Comparison of ENCODE assay signal across 26 cellular contexts in the genomic region with DNA sequence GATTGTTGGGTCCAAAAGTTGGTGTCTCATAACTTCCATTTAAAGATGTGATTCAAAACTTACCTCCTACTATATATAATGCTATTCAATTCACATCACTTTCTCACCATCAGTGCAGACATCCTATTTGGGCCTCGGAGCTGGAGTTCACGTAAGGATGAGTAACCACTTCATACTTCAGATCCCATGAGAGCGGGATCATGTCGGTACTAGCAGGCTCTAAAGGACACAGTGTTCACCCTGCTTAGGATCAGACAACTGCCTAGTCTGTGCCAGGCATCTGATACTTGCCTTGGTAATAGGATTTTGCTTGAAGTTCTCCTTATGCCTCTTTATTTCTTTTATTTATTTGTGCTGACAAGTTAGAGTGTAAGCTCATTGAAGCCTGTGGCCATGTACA. TPM values are rescaled to one million over a fixed set of nuclear protein-coding genes. Genes with fewer than 3 reads are reported as not detected.
"Had no signal": no experiment of that assay in that cellular context is flagged by ENCODE, and none has a peak within 500 bp of the region (broad histone marks: within the 10 kb centered on the region; RNA-seq: fewer than 3 reads in every experiment).

No MANE protein-coding gene starts in this region.

- H3K27me3 ChIP-seq: colonic mucosa, foreskin keratinocyte, left lung, pancreas, sigmoid colon, suprapubic skin, thyroid gland, upper lobe of left lung, uterus had no signal

- H3K36me3 ChIP-seq: colonic mucosa, left lung, pancreas, prostate gland, sigmoid colon, suprapubic skin, thyroid gland, upper lobe of left lung, uterus had no signal

- H3K4me1 ChIP-seq: colonic mucosa, foreskin keratinocyte, left lung, pancreas, prostate gland, sigmoid colon, suprapubic skin, thyroid gland, upper lobe of left lung, uterus had no signal

- DNase-seq: colonic mucosa; dermis blood vessel endothelial cell; effector CD4-positive, alpha-beta T cell; endodermal cell; erythroblast; foreskin keratinocyte; head of caudate nucleus; islet precursor cell; left lung; mesenchymal stem cell; midbrain; naive B cell; occipital lobe; pancreas; retina; sigmoid colon; small intestine; stimulated activated CD4-positive, alpha-beta T cell treated with anti-CD3 and anti-CD28 coated beads, Interleukin-2, amount 100 ng/mL, for 48 hours; stimulated activated naive CD8-positive, alpha-beta T cell treated with anti-CD3 and anti-CD28 coated beads, Interleukin-15, Interleukin-2, amounts not matched to agents 100 U/mL and 50 U/mL, for 24 hours; thyroid gland; upper lobe of left lung; uterus had no signal

- H3K9me3 ChIP-seq: colonic mucosa, left lung, pancreas, prostate gland, sigmoid colon, suprapubic skin, thyroid gland, upper lobe of left lung, uterus had no signal

- H3K27ac ChIP-seq: colonic mucosa, foreskin keratinocyte, left lung, pancreas, prostate gland, sigmoid colon, suprapubic skin, thyroid gland, upper lobe of left lung, uterus had no signal

- ATAC-seq: foreskin keratinocyte; left lung; pancreas; stimulated activated naive CD8-positive, alpha-beta T cell treated with anti-CD3 and anti-CD28 coated beads, Interleukin-15, Interleukin-2, amounts not matched to agents 100 U/mL and 50 U/mL, for 24 hours had no signal

- H3K4me3 ChIP-seq: colonic mucosa, left lung, lung, pancreas, prostate gland, sigmoid colon, suprapubic skin, thyroid gland, upper lobe of left lung, uterus had no signal

RNA-seq across cellular contexts. Expression of gene RBFOX1, which starts 39.5 kb away (rescaled TPM):
- total RNA-seq: dermis blood vessel endothelial cell, endothelial cell of umbilical vein, foreskin keratinocyte, left lung, upper lobe of left lung had no signal
- polyA plus RNA-seq: endothelial cell of umbilical vein, foreskin keratinocyte, lung had no signal
